14 cellular contexts compared by ENCODE assay signal in the genomic region with DNA sequence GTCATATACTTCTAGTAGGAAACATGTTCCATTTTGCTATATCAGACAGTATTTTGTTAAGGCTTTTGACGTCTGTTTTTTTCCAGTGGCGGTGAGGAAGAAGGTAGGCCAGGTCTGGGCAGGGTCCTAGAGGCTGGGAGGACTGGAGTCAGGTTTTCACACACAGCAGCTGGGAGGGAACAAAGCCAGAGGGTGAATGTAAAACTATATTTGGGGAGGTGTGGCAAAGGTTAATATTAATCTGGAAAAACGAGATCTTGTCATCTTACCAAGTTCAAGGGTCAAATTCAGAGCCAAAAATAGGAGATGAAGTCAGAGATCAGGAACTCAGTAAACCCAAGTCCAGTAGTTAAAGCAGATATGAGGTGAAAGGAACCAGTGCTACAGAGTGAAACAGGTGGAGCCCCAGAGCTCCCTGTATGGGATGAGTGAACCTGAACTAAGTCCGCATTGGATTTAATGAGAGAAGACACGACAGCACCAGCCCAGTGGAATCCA. TPM values are rescaled to one million over a fixed set of nuclear protein-coding genes. Genes with fewer than 3 reads are reported as not detected.
A peak's percentile ranks its signal among the peaks of the same experiment; 100 is the strongest.
DNase-seq lines count a peak whose midpoint lies in the region; ATAC-seq and TF ChIP-seq lines count a peak whose summit lies in the region.
"Had no signal": no experiment of that assay in that cellular context is flagged by ENCODE, and none has a peak within 500 bp of the region (broad histone marks: within the 10 kb centered on the region; RNA-seq: fewer than 3 reads in every experiment).

No MANE protein-coding gene starts in this region.

- 62% methylated on average over 5 of the region's 5 CpGs for WGBS in right cardiac atrium

- CTCF ChIA-PET in naive thymus-derived CD4-positive, alpha-beta T cell (lab: Charles Lee), result interaction anchor here (0.5 to 0.6 kb wide), 2 partner anchors 8 to 34 kb away, joined by 3 to 5 read pairs; no protein-coding TSS in a partner anchor

- H3K9me3 Mint-ChIP-seq in naive thymus-derived CD4-positive, alpha-beta T cell, result no peaks in the 10 kb centered on the region
- no peaks in the 10 kb centered on the region for H3K9me3 Mint-ChIP-seq in activated naive CD4-positive, alpha-beta T cell treated with anti-CD3 and anti-CD28 coated beads, Interleukin-2, amount 50 U/mL, for 72 hours

- H3K4me1 Mint-ChIP-seq in naive thymus-derived CD4-positive, alpha-beta T cell, result peaks cover 0 to 4% (median 0%) of the 10 kb centered on the region in 7 donors

- no peaks in the 10 kb centered on the region for H3K36me3 ChIP-seq in left ventricle myocardium inferior
- no peaks in the 10 kb centered on the region for H3K36me3 ChIP-seq in naive thymus-derived CD4-positive, alpha-beta T cell (ENCODE audit: control insufficient read depth in 2 of 3, insufficient read depth in 3 of 3, low read length in 3 of 3)
- H3K36me3 ChIP-seq: thyroid gland had no signal

- peak; percentile 38 to 71 for ATAC-seq in right cardiac atrium
- ATAC-seq in naive thymus-derived CD4-positive, alpha-beta T cell, result no peak
- ATAC-seq in activated naive CD4-positive, alpha-beta T cell treated with anti-CD3 and anti-CD28 coated beads, Interleukin-2, amount 50 U/mL, for 72 hours, result no peak
- ATAC-seq: activated CD8-positive, alpha-beta T cell treated with anti-CD3 and anti-CD28 coated beads, Interleukin-2, amount 10 ng/mL, durations not matched to agents 7 days and 5 days had no signal

- no peaks in the 10 kb centered on the region for H3K4me1 ChIP-seq in right cardiac atrium (ENCODE audit: control insufficient read depth, insufficient read depth, low read length)
- peaks cover 9% of the 10 kb centered on the region for H3K4me1 ChIP-seq in left ventricle myocardium inferior
- H3K4me1 ChIP-seq in naive thymus-derived CD4-positive, alpha-beta T cell (ENCODE audit: control insufficient read depth in 2 of 2, insufficient read depth in 2 of 2, low read length in 2 of 2), result no peaks in the 10 kb centered on the region
- H3K4me1 ChIP-seq: thyroid gland had no signal

- H3K27me3 ChIP-seq in right cardiac atrium (ENCODE audit: control insufficient read depth, insufficient read depth) (no peaks in the 10 kb centered on the region), left ventricle myocardium inferior (ENCODE audit: low read depth) (no peaks in the 10 kb centered on the region)
- H3K27me3 ChIP-seq in naive thymus-derived CD4-positive, alpha-beta T cell (ENCODE audit: control insufficient read depth in 2 of 2, insufficient read depth in 2 of 2, low read length in 2 of 2), result no peaks in the 10 kb centered on the region
- H3K27me3 ChIP-seq: thyroid gland had no signal

- H3K27ac ChIP-seq in right cardiac atrium (ENCODE audit: low read length) (no peak overlapping the region), left ventricle myocardium inferior (replicated peaks) (no peak overlapping the region)
- no peak overlapping the region for H3K27ac ChIP-seq in naive thymus-derived CD4-positive, alpha-beta T cell (ENCODE audit: low read depth, low read length)
- H3K27ac ChIP-seq: thyroid gland had no signal

- no peak for TF ChIP-seq CTCF in left ventricle myocardium inferior (IDR thresholded peaks at IDR 0.05; ENCODE audit: borderline replicate concordance)

- POLR2A ChIA-PET in naive thymus-derived CD4-positive, alpha-beta T cell (lab: Charles Lee), result interaction anchor here (0.5 kb wide), 1 partner anchor 63 kb away, joined by 3 read pairs; no protein-coding TSS in a partner anchor

- DNase-seq in right cardiac atrium, result no peak
- no peak for DNase-seq in left ventricle myocardium inferior
- DNase-seq in dermis blood vessel endothelial cell, result peak; percentile 5
- DNase-seq in mucosa of gallbladder (ENCODE audit: low spot score), result peak; percentile 49
- no peak for DNase-seq in iPS-NIHi11 (ENCODE audit: low spot score)
- DNase-seq in naive thymus-derived CD4-positive, alpha-beta T cell, result no peak
- DNase-seq in NCI-H1417 treated with DMSO at 0.1 percent for 48 hours (lab: John Stamatoyannopoulos, UW), result no peak
- DNase-seq in activated naive CD4-positive, alpha-beta T cell treated with anti-CD3 and anti-CD28 coated beads, Interleukin-2, amount 50 U/mL, for 72 hours (ENCODE audit: low spot score in 2 of 2), result no peak
- DNase-seq: activated CD8-positive, alpha-beta T cell treated with anti-CD3 and anti-CD28 coated beads, Interleukin-2, amount 10 ng/mL, durations not matched to agents 7 days and 5 days; activated effector memory CD4-positive, alpha-beta T cell treated with Interleukin-2 at 50 U/mL for 16 hours; KG1; NCI-H1930; thyroid gland had no signal

- peaks cover 0 to 25% (median 5%) of the 10 kb centered on the region in 5 donors for H3K27me3 Mint-ChIP-seq in naive thymus-derived CD4-positive, alpha-beta T cell

- H3K4me3 Mint-ChIP-seq in naive thymus-derived CD4-positive, alpha-beta T cell, result no peak overlapping the region
- H3K4me3 Mint-ChIP-seq: activated CD8-positive, alpha-beta T cell treated with anti-CD3 and anti-CD28 coated beads, Interleukin-2, amount 10 ng/mL, durations not matched to agents 7 days and 5 days had no signal

- H3K4me3 ChIP-seq in right cardiac atrium (ENCODE audit: low read length) (no peak overlapping the region), left ventricle myocardium inferior (no peak overlapping the region)
- H3K4me3 ChIP-seq in naive thymus-derived CD4-positive, alpha-beta T cell (ENCODE audit: low read length), result no peak overlapping the region
- H3K4me3 ChIP-seq: lung, thyroid gland had no signal

- no peaks in the 10 kb centered on the region for H3K9me3 ChIP-seq in right cardiac atrium (ENCODE audit: control insufficient read depth, low read length)
- H3K9me3 ChIP-seq in left ventricle myocardium inferior (replicated peaks), result no peaks in the 10 kb centered on the region
- no peaks in the 10 kb centered on the region for H3K9me3 ChIP-seq in naive thymus-derived CD4-positive, alpha-beta T cell (ENCODE audit: control insufficient read depth in 2 of 3, low read length in 3 of 3)
- H3K9me3 ChIP-seq: thyroid gland had no signal

- H3K27ac Mint-ChIP-seq in naive thymus-derived CD4-positive, alpha-beta T cell, result peak overlapping the region in 1 of 9 donors; percentile 81
- H3K27ac Mint-ChIP-seq in activated naive CD4-positive, alpha-beta T cell treated with anti-CD3 and anti-CD28 coated beads, Interleukin-2, amount 50 U/mL, for 72 hours, result no peak overlapping the region
- H3K27ac Mint-ChIP-seq: activated CD8-positive, alpha-beta T cell treated with anti-CD3 and anti-CD28 coated beads, Interleukin-2, amount 10 ng/mL, durations not matched to agents 7 days and 5 days had no signal

- no peaks in the 10 kb centered on the region for H3K36me3 Mint-ChIP-seq in naive thymus-derived CD4-positive, alpha-beta T cell
- no peaks in the 10 kb centered on the region for H3K36me3 Mint-ChIP-seq in activated naive CD4-positive, alpha-beta T cell treated with anti-CD3 and anti-CD28 coated beads, Interleukin-2, amount 50 U/mL, for 72 hours

- intact Hi-C loops in right cardiac atrium (cut with DNase I), result no loop called here
- intact Hi-C loops in left ventricle myocardium inferior (cut with micrococcal nuclease), result no loop called here
- intact Hi-C loops in naive thymus-derived CD4-positive, alpha-beta T cell (cut with micrococcal nuclease), result no loop called here

RNA-seq across cellular contexts. Expression of a gene that starts 10.7 kb away (rescaled TPM):
- total RNA-seq in right cardiac atrium (10 to 100 TPM; 23.3 to 27.2 (median 26.5) TPM), left ventricle myocardium inferior (23.8 TPM), dermis blood vessel endothelial cell (17.2 and 23.0 TPM in 2 replicates), mucosa of gallbladder (35.2 TPM)
- 9.6 TPM for polyA plus RNA-seq in right cardiac atrium
- 10 to 100 TPM in 2 of 5 experiments, 1 to 10 TPM in 3; 4.6 to 12.8 (median 9.7) TPM for total RNA-seq in naive thymus-derived CD4-positive, alpha-beta T cell
- under 1 TPM; 0.52 to 0.90 TPM for polyA plus RNA-seq in naive thymus-derived CD4-positive, alpha-beta T cell
- total RNA-seq in activated naive CD4-positive, alpha-beta T cell treated with anti-CD3 and anti-CD28 coated beads, Interleukin-2, amount 50 U/mL, for 72 hours, result 10 to 100 TPM; 21.7 to 22.8 TPM

RNA-seq across cellular contexts. Expression of a gene that starts 46.3 kb away (rescaled TPM):
- 10 to 100 TPM; 46.3 to 54.3 (median 48.8) TPM for total RNA-seq in right cardiac atrium
- polyA plus RNA-seq in right cardiac atrium, result 40.0 TPM
- total RNA-seq in left ventricle myocardium inferior, result 54.4 TPM
- 25.4 and 31.9 TPM in 2 replicates for total RNA-seq in dermis blood vessel endothelial cell
- total RNA-seq in mucosa of gallbladder, result 37.1 TPM
- total RNA-seq in naive thymus-derived CD4-positive, alpha-beta T cell, result 10 to 100 TPM; 20.3 to 37.7 (median 29.3) TPM
- 10 to 100 TPM; 24.0 to 25.6 TPM for polyA plus RNA-seq in naive thymus-derived CD4-positive, alpha-beta T cell
- total RNA-seq in activated naive CD4-positive, alpha-beta T cell treated with anti-CD3 and anti-CD28 coated beads, Interleukin-2, amount 50 U/mL, for 72 hours, result 10 to 100 TPM; 25.0 to 42.4 TPM

Comparison
In these comparisons a context has a peak if more than half of its experiments do, and no peak if none do; other contexts are left out.
1. ATAC-seq: peak in right cardiac atrium (2 of 2); none in naive thymus-derived CD4-positive, alpha-beta T cell (single experiment) and activated naive CD4-positive, alpha-beta T cell treated with anti-CD3 and anti-CD28 coated beads, Interleukin-2, amount 50 U/mL, for 72 hours (0 of 2).
2. DNase-seq: peak in dermis blood vessel endothelial cell (single experiment) and mucosa of gallbladder (single experiment); none in right cardiac atrium (0 of 3), left ventricle myocardium inferior (single experiment), iPS-NIHi11 (single experiment), naive thymus-derived CD4-positive, alpha-beta T cell (0 of 9), NCI-H1417 treated with DMSO at 0.1 percent for 48 hours (single experiment) and activated naive CD4-positive, alpha-beta T cell treated with anti-CD3 and anti-CD28 coated beads, Interleukin-2, amount 50 U/mL, for 72 hours (0 of 2).